8 cellular contexts compared by ENCODE assay signal in the genomic region with DNA sequence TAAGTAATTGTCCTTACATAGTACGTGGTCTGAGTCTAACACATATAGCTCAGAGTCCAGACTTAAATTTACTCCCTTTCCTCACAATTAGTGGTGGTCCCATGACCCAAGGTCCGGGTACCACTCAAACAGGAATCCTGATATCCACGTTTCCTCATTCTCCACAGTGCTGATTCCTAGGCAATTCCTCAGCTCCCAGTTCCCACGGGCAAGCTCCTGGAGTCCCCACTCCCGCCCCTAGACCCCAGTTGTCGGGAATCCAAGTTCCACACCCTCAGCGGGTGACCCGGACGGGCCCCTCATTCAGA. TPM values are rescaled to one million over a fixed set of nuclear protein-coding genes. Genes with fewer than 3 reads are reported as not detected.
DNase-seq lines count a peak whose midpoint lies in the region; ATAC-seq and TF ChIP-seq lines count a peak whose summit lies in the region.

No MANE protein-coding gene starts in this region.

- ATAC-seq in Panc1 (no peak), GM21737 (IDR thresholded peaks at IDR 0.05; ENCODE audit: unreplicated experiment) (no peak)

- no TSS peak for BruUV-seq in Panc1 (replicated peaks; lab: Mats Ljungman, UMichigan)

- H3K36me3 ChIP-seq in DOHH2 (ENCODE audit: control insufficient read depth, low read length) (peaks cover 59% of the 10 kb centered on the region), Panc1 (ENCODE audit: control insufficient read depth, insufficient read depth, low read length) (peaks cover 14% of the 10 kb centered on the region; the same call in 1 of the 2 replicates)

- H3K27me3 ChIP-seq in DOHH2 (ENCODE audit: control insufficient read depth, low read length): no peaks in the 10 kb centered on the region
- no peaks in the 10 kb centered on the region for H3K27me3 ChIP-seq in Panc1 (ENCODE audit: control insufficient read depth, insufficient read depth, low read length)

- H3K4me1 ChIP-seq in DOHH2 (ENCODE audit: control insufficient read depth, low read length): peaks cover 62% of the 10 kb centered on the region
- peaks cover 19% of the 10 kb centered on the region for H3K4me1 ChIP-seq in Panc1 (ENCODE audit: control insufficient read depth, insufficient read depth, low read length)

- no peaks in the 10 kb centered on the region for H3K27me3 Mint-ChIP-seq in progenitor cell of endocrine pancreas

- in situ Hi-C loops in Panc1 (cut with HindIII; ENCODE audit: low pct_unique_long_range_greater_than_20kb, low sequenced_read_pairs): no loop called here

- peaks cover 11% of the 10 kb centered on the region for H3F3A ChIP-seq in DOHH2 (ENCODE audit: control insufficient read depth, insufficient read depth)

- intact Hi-C loops in Panc1 (cut with micrococcal nuclease; ENCODE audit: unreplicated experiment): no loop called here

- H3K27ac ChIP-seq in DOHH2 (ENCODE audit: low read depth, low read length): peak overlapping the region; percentile 75
- H3K27ac ChIP-seq in Panc1 (ENCODE audit: low read length): peak overlapping the region; percentile 95

- H3K9me3 Mint-ChIP-seq in progenitor cell of endocrine pancreas (ENCODE audit: low read depth): no peaks in the 10 kb centered on the region

- H3K4me3 ChIP-seq in DOHH2 (ENCODE audit: low read length) (peak overlapping the region; percentile 85), Panc1 (ENCODE audit: low read depth in 2 of 2, low read length in 2 of 2) (peak overlapping the region; percentile 92 to 96), epithelial cell of proximal tubule (ENCODE audit: low read depth, low read length) (peak overlapping the region; percentile 86)

- TF ChIP-seq CTCF in DOHH2 (IDR thresholded peaks at IDR 0.05; ENCODE audit: low read depth, low read length, poor library complexity, severe bottlenecking) (no peak), Panc1 (IDR thresholded peaks at IDR 0.05) (no peak), epithelial cell of proximal tubule (conservative IDR thresholded peaks at IDR 0.05; ENCODE audit: low read depth, low read length) (no peak), progenitor cell of endocrine pancreas (IDR thresholded peaks at IDR 0.05; ENCODE audit: unreplicated experiment) (no peak)

- H3K36me3 Mint-ChIP-seq in progenitor cell of endocrine pancreas (ENCODE audit: insufficient read depth): peaks cover 14% of the 10 kb centered on the region

- POLR2A ChIA-PET in Panc1 (lab: Charles Lee): interaction anchor here (0.7 to 1.5 kb wide), 2 partner anchors 10 to 22 kb away, joined by 4 read pairs; a partner anchor contains a TSS

- H3K9me3 ChIP-seq in DOHH2 (ENCODE audit: control insufficient read depth, insufficient read depth, low read length) (no peaks in the 10 kb centered on the region), Panc1 (ENCODE audit: control insufficient read depth, insufficient read depth, low read depth, low read length) (no peaks in the 10 kb centered on the region)

- CTCF ChIA-PET in Panc1 (lab: Charles Lee): interaction anchor here (1.2 kb wide), 1 partner anchor 114 kb away, joined by 3 read pairs; no protein-coding TSS in a partner anchor

- peaks cover 75% of the 10 kb centered on the region for H3K79me2 ChIP-seq in DOHH2 (ENCODE audit: control insufficient read depth, low read length)

- peaks cover 25% of the 10 kb centered on the region for H3K4me1 Mint-ChIP-seq in progenitor cell of endocrine pancreas (ENCODE audit: low read depth)

- H4K20me1 ChIP-seq in DOHH2 (ENCODE audit: control insufficient read depth, insufficient read depth, low read depth, low read length): peaks cover 21% of the 10 kb centered on the region

- H3K27ac Mint-ChIP-seq in progenitor cell of endocrine pancreas: peak overlapping the region; percentile 97

- no peaks in the 10 kb centered on the region for H3K9me2 ChIP-seq in DOHH2 (replicated peaks; ENCODE audit: control insufficient read depth, low read length)

- H3K4me2 ChIP-seq in DOHH2 (ENCODE audit: low read length): peak overlapping the region; percentile 78

- peak overlapping the region; percentile 93 for H3K4me3 Mint-ChIP-seq in progenitor cell of endocrine pancreas (ENCODE audit: low read depth)

- DNase-seq in Panc1 (ENCODE audit: low read depth, low spot score) (no peak), epithelial cell of proximal tubule (ENCODE audit: low read depth) (no peak), progenitor cell of endocrine pancreas (ENCODE audit: low spot score, unreplicated experiment) (no peak), A172 (ENCODE audit: low spot score) (no peak)
- no peak for DNase-seq in stimulated activated CD4-positive, alpha-beta T cell treated with anti-CD3 and anti-CD28 coated beads, Interleukin-12 subunit alpha, Interleukin-12 subunit beta, amount 100 ng/mL, for 4 hours
- DNase-seq in activated effector memory CD4-positive, alpha-beta T cell treated with anti-CD3 and anti-CD28 coated beads, Interleukin-2, amount 50 U/mL, for 16 hours: no peak

RNA-seq across cellular contexts. Expression of a gene that starts 0.6 kb away (rescaled TPM):
- total RNA-seq in Panc1 (2021; ENCODE audit: unreplicated experiment) (143 TPM), epithelial cell of proximal tubule (430 and 635 TPM in 2 replicates), progenitor cell of endocrine pancreas (171 and 180 TPM in 2 replicates)
- 154 TPM for polyA plus RNA-seq in Panc1 (2012; ENCODE audit: insufficient read length)
- 344 and 364 TPM in 2 replicates for total RNA-seq in A172 (2014; rRNA removed; shearing (Covaris generic))

RNA-seq across cellular contexts. Expression of a gene that starts 3.4 kb away (rescaled TPM):
- total RNA-seq in Panc1 (2021; ENCODE audit: unreplicated experiment): 69.9 TPM
- 97.4 TPM for polyA plus RNA-seq in Panc1 (2012; ENCODE audit: insufficient read length)
- total RNA-seq in epithelial cell of proximal tubule: 86.6 and 151 TPM in 2 replicates
- 59.8 and 66.0 TPM in 2 replicates for total RNA-seq in progenitor cell of endocrine pancreas
- 198 and 212 TPM in 2 replicates for total RNA-seq in A172 (2014; rRNA removed; shearing (Covaris generic))

RNA-seq across cellular contexts. Expression of a gene that starts 10.1 kb away (rescaled TPM):
- 83.3 TPM for total RNA-seq in Panc1 (2021; ENCODE audit: unreplicated experiment)
- polyA plus RNA-seq in Panc1 (2012; ENCODE audit: insufficient read length): 96.0 TPM
- 21.9 and 33.3 TPM in 2 replicates for total RNA-seq in epithelial cell of proximal tubule
- total RNA-seq in progenitor cell of endocrine pancreas: 109 and 113 TPM in 2 replicates
- total RNA-seq in A172 (2014; rRNA removed; shearing (Covaris generic)): 9.3 and 14.5 TPM in 2 replicates

RNA-seq across cellular contexts. Expression of a gene that starts 17.7 kb away (rescaled TPM):
- total RNA-seq in Panc1 (2021; ENCODE audit: unreplicated experiment) (not detected), epithelial cell of proximal tubule (not detected in 2 replicates), progenitor cell of endocrine pancreas (not detected in 2 replicates)
- polyA plus RNA-seq in Panc1 (2012; ENCODE audit: insufficient read length): 0.23 TPM
- total RNA-seq in A172 (2014; rRNA removed; shearing (Covaris generic)): not detected in 2 replicates

RNA-seq across cellular contexts. Expression of a gene that starts 37.4 kb away (rescaled TPM):
- 12.4 TPM for total RNA-seq in Panc1 (2021; ENCODE audit: unreplicated experiment)
- polyA plus RNA-seq in Panc1 (2012; ENCODE audit: insufficient read length): 15.2 TPM
- total RNA-seq in epithelial cell of proximal tubule: 18.5 and 21.3 TPM in 2 replicates
- 14.6 and 15.1 TPM in 2 replicates for total RNA-seq in progenitor cell of endocrine pancreas
- 16.7 and 21.8 TPM in 2 replicates for total RNA-seq in A172 (2014; rRNA removed; shearing (Covaris generic))
